1 cellular context compared by ENCODE assay signal in the genomic region with DNA sequence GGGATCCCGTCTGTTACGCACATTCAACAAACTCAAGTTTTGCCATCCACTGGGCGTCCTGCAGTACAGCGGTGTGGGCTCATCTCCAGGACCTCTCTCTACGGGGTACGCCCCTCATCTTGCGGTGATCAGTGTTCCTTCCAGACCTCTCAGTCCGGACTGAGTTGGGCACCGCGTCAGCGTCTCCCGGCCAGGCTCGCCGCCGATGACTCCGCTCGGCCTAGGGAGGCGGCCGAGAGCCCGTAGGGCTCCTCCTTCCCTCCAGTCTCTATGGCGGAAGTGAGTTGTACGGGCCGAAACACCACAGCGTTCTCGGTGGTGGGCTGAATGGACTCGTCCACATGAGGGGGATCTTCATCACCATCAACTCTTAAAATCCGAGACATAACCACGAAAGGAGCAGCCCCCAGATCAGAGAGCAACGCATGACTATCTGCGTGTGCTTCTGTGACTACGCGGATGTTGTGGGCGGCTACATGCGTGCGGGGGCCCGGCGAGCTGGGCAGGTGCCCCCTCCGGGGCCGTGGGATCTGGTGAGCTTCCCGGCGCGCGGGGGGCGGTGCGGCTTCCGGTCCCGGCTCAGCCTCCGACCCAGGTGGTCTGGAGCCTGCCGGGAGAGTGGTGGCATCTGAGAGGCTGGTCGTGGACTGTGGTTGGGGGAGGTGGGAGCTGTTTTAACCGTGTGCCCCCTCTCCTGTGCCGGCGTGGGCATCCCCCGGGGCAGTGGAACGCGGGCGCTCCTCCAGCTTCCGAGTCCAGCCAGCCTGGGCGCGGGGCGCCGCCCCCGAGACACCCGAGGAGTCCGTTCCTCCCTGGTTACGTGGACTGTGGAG.
TF ChIP-seq lines count a peak whose summit lies in the region.

A gene with protein sequence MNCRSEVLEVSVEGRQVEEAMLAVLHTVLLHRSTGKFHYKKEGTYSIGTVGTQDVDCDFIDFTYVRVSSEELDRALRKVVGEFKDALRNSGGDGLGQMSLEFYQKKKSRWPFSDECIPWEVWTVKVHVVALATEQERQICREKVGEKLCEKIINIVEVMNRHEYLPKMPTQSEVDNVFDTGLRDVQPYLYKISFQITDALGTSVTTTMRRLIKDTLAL (plus strand): TSS at position 569 of the 833 bp plus-strand sequence. CDS start 3,673 bp downstream, outside the sequence.

TF ChIP-seq in SK-N-SH, 30 proteins besides CTCF, POLR2A, EP300 and RAD21 (continued from another document):
- TF ChIP-seq RXRA (IDR thresholded peaks at IDR 0.05; ENCODE audit: borderline replicate concordance, low read depth) (no peak), SMC3 (IDR thresholded peaks at IDR 0.05; ENCODE audit: low read depth, low read length) (peak; percentile 28; the same call in 1 of the 2 replicates), YY1 (IDR thresholded peaks at IDR 0.05; ENCODE audit: low read depth) (no peak), TEAD4 (IDR thresholded peaks at IDR 0.05; ENCODE audit: borderline replicate concordance, insufficient read depth) (no peak), RFX5 (IDR thresholded peaks at IDR 0.05; ENCODE audit: low read length) (no peak), RCOR1 (IDR thresholded peaks at IDR 0.05; ENCODE audit: low read length) (0 out of 2 replicates have a peak, but pooled peaks have one; percentile 61), SIN3A (IDR thresholded peaks at IDR 0.05; ENCODE audit: borderline replicate concordance, low read depth, low read length) (peak; percentile 41; the same call in 1 of the 2 replicates), POLR2AphosphoS5 (IDR thresholded peaks at IDR 0.05; ENCODE audit: low read depth, low read length) (peak; percentile 93), EZH2phosphoT487 (IDR thresholded peaks at IDR 0.05; ENCODE audit: borderline replicate concordance, low read depth) (no peak), FOSL2 (IDR thresholded peaks at IDR 0.05; ENCODE audit: borderline replicate concordance, low read depth) (no peak; the same call in 1 of the 2 replicates), GABPA (IDR thresholded peaks at IDR 0.05; ENCODE audit: low read depth) (peak; percentile 86), MXI1 (IDR thresholded peaks at IDR 0.05; ENCODE audit: low read depth, low read length) (peak; percentile 79), CHD2 (IDR thresholded peaks at IDR 0.05; ENCODE audit: low read length, partially characterized antibody) (peak; percentile 35), FOXJ3 (CRISPR knock-in tag; IDR thresholded peaks at IDR 0.05) (no peak), MEF2A (IDR thresholded peaks at IDR 0.05; ENCODE audit: borderline replicate concordance, low read depth) (no peak), TAF1 (IDR thresholded peaks at IDR 0.05; ENCODE audit: borderline replicate concordance, low read depth, low read length) (peak; percentile 72), NRF1 (IDR thresholded peaks at IDR 0.05; ENCODE audit: low read depth, low read length) (no peak)
- TF ChIP-seq, protein P1, sequence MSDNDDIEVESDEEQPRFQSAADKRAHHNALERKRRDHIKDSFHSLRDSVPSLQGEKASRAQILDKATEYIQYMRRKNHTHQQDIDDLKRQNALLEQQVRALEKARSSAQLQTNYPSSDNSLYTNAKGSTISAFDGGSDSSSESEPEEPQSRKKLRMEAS (IDR thresholded peaks at IDR 0.05; ENCODE audit: low read depth) = peak; percentile 25
- TF ChIP-seq, protein P2, sequence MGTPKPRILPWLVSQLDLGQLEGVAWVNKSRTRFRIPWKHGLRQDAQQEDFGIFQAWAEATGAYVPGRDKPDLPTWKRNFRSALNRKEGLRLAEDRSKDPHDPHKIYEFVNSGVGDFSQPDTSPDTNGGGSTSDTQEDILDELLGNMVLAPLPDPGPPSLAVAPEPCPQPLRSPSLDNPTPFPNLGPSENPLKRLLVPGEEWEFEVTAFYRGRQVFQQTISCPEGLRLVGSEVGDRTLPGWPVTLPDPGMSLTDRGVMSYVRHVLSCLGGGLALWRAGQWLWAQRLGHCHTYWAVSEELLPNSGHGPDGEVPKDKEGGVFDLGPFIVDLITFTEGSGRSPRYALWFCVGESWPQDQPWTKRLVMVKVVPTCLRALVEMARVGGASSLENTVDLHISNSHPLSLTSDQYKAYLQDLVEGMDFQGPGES (IDR thresholded peaks at IDR 0.05; ENCODE audit: low read depth, low read length) = no peak
- TF ChIP-seq, protein P3, sequence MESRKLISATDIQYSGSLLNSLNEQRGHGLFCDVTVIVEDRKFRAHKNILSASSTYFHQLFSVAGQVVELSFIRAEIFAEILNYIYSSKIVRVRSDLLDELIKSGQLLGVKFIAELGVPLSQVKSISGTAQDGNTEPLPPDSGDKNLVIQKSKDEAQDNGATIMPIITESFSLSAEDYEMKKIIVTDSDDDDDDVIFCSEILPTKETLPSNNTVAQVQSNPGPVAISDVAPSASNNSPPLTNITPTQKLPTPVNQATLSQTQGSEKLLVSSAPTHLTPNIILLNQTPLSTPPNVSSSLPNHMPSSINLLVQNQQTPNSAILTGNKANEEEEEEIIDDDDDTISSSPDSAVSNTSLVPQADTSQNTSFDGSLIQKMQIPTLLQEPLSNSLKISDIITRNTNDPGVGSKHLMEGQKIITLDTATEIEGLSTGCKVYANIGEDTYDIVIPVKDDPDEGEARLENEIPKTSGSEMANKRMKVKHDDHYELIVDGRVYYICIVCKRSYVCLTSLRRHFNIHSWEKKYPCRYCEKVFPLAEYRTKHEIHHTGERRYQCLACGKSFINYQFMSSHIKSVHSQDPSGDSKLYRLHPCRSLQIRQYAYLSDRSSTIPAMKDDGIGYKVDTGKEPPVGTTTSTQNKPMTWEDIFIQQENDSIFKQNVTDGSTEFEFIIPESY (IDR thresholded peaks at IDR 0.05; ENCODE audit: borderline replicate concordance, low read depth) = no peak
- TF ChIP-seq, protein P4, sequence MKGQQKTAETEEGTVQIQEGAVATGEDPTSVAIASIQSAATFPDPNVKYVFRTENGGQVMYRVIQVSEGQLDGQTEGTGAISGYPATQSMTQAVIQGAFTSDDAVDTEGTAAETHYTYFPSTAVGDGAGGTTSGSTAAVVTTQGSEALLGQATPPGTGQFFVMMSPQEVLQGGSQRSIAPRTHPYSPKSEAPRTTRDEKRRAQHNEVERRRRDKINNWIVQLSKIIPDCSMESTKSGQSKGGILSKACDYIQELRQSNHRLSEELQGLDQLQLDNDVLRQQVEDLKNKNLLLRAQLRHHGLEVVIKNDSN (IDR thresholded peaks at IDR 0.05; ENCODE audit: borderline replicate concordance, low read depth) = no peak
